7 cellular contexts compared by ENCODE assay signal in genomic region chr6:27145731-27146455, GRCh38.
DNase-seq lines count a peak whose midpoint lies in the region; ATAC-seq and TF ChIP-seq lines count a peak whose summit lies in the region.

No MANE protein-coding gene starts in this region.

- peak overlapping the region; percentile 92 for H3K9ac ChIP-seq in OCI-LY1 (ENCODE audit: low read length)

- no peaks in the 10 kb centered on the region for H3K9me3 Mint-ChIP-seq in naive thymus-derived CD8-positive, alpha-beta T cell

- TF ChIP-seq CTCF in OCI-LY1 (IDR thresholded peaks at IDR 0.05; ENCODE audit: low read length) (no peak), thyroid gland (IDR thresholded peaks at IDR 0.05) (no peak)

- peak; percentile 61 to 63 for ATAC-seq in naive thymus-derived CD8-positive, alpha-beta T cell

- intact Hi-C loops in thyroid gland (cut with DNase I) = no loop called here

- TF ChIP-seq POLR2A in GM18526 (IDR thresholded peaks at IDR 0.05; ENCODE audit: extremely low read depth, insufficient read length) (peak; percentile 87), thyroid gland (IDR thresholded peaks at IDR 0.05) (peak in 1 of 2 donors; percentile 73)

- H3K4me2 ChIP-seq in OCI-LY1 (ENCODE audit: low read length) = peak overlapping the region; percentile 80

- H3K9me2 ChIP-seq in OCI-LY1 (ENCODE audit: low read depth, low read length) = no peaks in the 10 kb centered on the region

- peak overlapping the region; percentile 62 for H3K4me3 ChIP-seq in Jurkat, Clone E6-1 (ENCODE audit: low read length)
- H3K4me3 ChIP-seq in OCI-LY1 (ENCODE audit: low read depth, low read length, poor library complexity, severe bottlenecking) (peak overlapping the region; percentile 75), thyroid gland (replicated peaks in 1 of 3) (peak overlapping the region; percentile 52 to 91 (median 62))

- H3K27me3 Mint-ChIP-seq in naive thymus-derived CD8-positive, alpha-beta T cell = no peaks in the 10 kb centered on the region

- no peaks in the 10 kb centered on the region for H3K79me2 ChIP-seq in OCI-LY1 (ENCODE audit: insufficient read depth, low read length)

- H3K4me1 ChIP-seq in OCI-LY1 (ENCODE audit: insufficient read depth, low read length, severe bottlenecking) = peaks cover 75% of the 10 kb centered on the region
- peaks cover 8 to 20% of the 10 kb centered on the region in 2 donors for H3K4me1 ChIP-seq in thyroid gland

- no peaks in the 10 kb centered on the region for H4K20me1 ChIP-seq in OCI-LY1 (ENCODE audit: insufficient read depth, low read length)

- no peak overlapping the region for H3K4me3 Mint-ChIP-seq in naive thymus-derived CD8-positive, alpha-beta T cell

- DNase-seq in Jurkat, Clone E6-1 (ENCODE audit: low read depth, low spot score) = peak; percentile 95
- DNase-seq in activated T-cell treated with anti-CD3 and anti-CD28 coated beads, Interleukin-2, amount 50 U/mL, for 1 hour = peak; percentile 53
- peak; percentile 91 for DNase-seq in fibroblast of gingiva (ENCODE audit: low read depth)
- DNase-seq in naive thymus-derived CD8-positive, alpha-beta T cell = peak; percentile 20 to 87 (median 72)
- DNase-seq in thyroid gland = peak; percentile 80 to 82

- no peak overlapping the region for H2AFZ ChIP-seq in OCI-LY1 (ENCODE audit: low read length)

- POLR2A ChIA-PET in naive thymus-derived CD8-positive, alpha-beta T cell (lab: Charles Lee) = interaction anchor here (0.6 to 6.8 kb wide), 30 partner anchors 9 to 1777 kb away, joined by 3 to 311 read pairs (median 15); a partner anchor contains a TSS

- H3K36me3 ChIP-seq in OCI-LY1 (ENCODE audit: insufficient read depth, low read length) (no peaks in the 10 kb centered on the region), thyroid gland (no peaks in the 10 kb centered on the region)

- peaks cover 40% of the 10 kb centered on the region for H3F3A ChIP-seq in OCI-LY1 (ENCODE audit: insufficient read depth, low read length)

- no peaks in the 10 kb centered on the region for H3K27me3 ChIP-seq in OCI-LY1 (ENCODE audit: insufficient read depth, low read length)
- no peaks in the 10 kb centered on the region for H3K27me3 ChIP-seq in thyroid gland

- H3K36me3 Mint-ChIP-seq in naive thymus-derived CD8-positive, alpha-beta T cell = peaks cover 0 to 5% (median 0%) of the 10 kb centered on the region in 3 donors

- peak overlapping the region; percentile 99 for H3K27ac ChIP-seq in OCI-LY1 (ENCODE audit: low read depth, low read length, poor library complexity, severe bottlenecking)
- peak overlapping the region; percentile 85 to 91 (median 90) for H3K27ac ChIP-seq in thyroid gland

- H3K27ac Mint-ChIP-seq in naive thymus-derived CD8-positive, alpha-beta T cell = no peak overlapping the region

- 0 to 1% methylated on average over 24 to 25 of the region's 25 CpGs for WGBS in thyroid gland, 2 donors

- no peaks in the 10 kb centered on the region for H3K9me3 ChIP-seq in OCI-LY1 (ENCODE audit: low read length)
- H3K9me3 ChIP-seq in thyroid gland = no peaks in the 10 kb centered on the region

- peaks cover 3 to 35% (median 22%) of the 10 kb centered on the region in 4 donors for H3K4me1 Mint-ChIP-seq in naive thymus-derived CD8-positive, alpha-beta T cell

Comparison
In these comparisons a context has a peak if more than half of its experiments do, and no peak if none do; other contexts are left out.
1. Peak in every context shown above with its lines: DNase-seq, ATAC-seq, H3K4me3 ChIP-seq and H3K27ac ChIP-seq.